In the genomic region with DNA sequence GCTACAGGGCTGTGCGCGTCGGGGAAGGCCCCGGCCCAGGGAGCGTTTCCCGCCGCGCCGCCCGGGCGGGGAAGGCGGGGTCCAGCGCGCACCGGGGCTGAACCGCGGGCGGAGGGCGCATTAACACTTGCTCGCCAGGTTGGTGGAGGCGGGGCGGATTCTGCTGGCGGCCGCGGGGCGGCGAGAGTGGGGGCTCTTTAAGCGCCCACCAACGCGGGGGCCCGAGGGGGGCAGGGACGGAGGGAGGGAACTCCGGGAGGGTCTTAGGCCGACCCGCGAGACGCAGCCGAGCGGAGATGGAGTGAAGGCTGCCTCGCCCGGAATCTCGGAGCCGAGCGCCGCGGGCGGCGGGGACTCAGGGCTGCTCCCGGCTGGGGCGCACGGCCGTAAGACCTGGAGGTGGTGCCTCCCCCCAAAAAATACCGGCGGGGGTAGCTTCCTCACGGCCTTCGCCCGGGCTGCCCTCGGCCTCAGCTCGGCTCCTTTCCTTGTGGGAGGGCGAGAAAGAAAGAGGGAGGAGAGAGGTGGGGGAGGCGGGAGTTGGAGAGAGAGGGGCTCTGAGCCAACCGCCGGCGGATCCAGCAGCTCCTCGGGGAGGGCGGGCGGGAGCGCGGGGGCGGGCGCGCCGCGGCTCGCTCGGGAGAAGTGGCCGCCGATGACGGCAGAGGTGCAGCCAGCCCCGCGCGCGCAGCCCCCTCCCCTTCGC, we compare ENCODE assay signal across 1 cellular context.
TF ChIP-seq lines count a peak whose summit lies in the region.

No MANE protein-coding gene starts in this region.

TF ChIP-seq in IMR-90, 13 proteins besides CTCF, POLR2A, EP300 and RAD21:
- 0 out of 2 replicates have a peak, but pooled peaks have one; percentile 10 for TF ChIP-seq BHLHE40 (IDR thresholded peaks at IDR 0.05; ENCODE audit: low read depth, low read length)
- TF ChIP-seq, protein P1, sequence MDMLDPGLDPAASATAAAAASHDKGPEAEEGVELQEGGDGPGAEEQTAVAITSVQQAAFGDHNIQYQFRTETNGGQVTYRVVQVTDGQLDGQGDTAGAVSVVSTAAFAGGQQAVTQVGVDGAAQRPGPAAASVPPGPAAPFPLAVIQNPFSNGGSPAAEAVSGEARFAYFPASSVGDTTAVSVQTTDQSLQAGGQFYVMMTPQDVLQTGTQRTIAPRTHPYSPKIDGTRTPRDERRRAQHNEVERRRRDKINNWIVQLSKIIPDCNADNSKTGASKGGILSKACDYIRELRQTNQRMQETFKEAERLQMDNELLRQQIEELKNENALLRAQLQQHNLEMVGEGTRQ (IDR thresholded peaks at IDR 0.05; ENCODE audit: low read depth, low read length): peak; percentile 1; the same call in 1 of the 2 replicates
- TF ChIP-seq FOS (IDR thresholded peaks at IDR 0.05; ENCODE audit: low read depth, low read length): no peak
- TF ChIP-seq SMC3 (IDR thresholded peaks at IDR 0.05; ENCODE audit: low read depth, low read length): peak; percentile 17; the same call in 1 of the 2 replicates
- 0 out of 2 replicates have a peak, but pooled peaks have one; percentile 4 for TF ChIP-seq NFE2L2 (IDR thresholded peaks at IDR 0.05; ENCODE audit: low read depth, low read length)
- peak; percentile 16; the same call in 1 of the 2 replicates for TF ChIP-seq CHD1 (IDR thresholded peaks at IDR 0.05; ENCODE audit: low read depth, low read length)
- no peak for TF ChIP-seq ELK1 (IDR thresholded peaks at IDR 0.05; ENCODE audit: borderline replicate concordance, low read depth, low read length)
- TF ChIP-seq MAZ (IDR thresholded peaks at IDR 0.05; ENCODE audit: borderline replicate concordance, low read depth, low read length): peak; percentile 82; the same call in 1 of the 2 replicates
- TF ChIP-seq MXI1 (IDR thresholded peaks at IDR 0.05; ENCODE audit: borderline replicate concordance, low read depth, low read length): 0 out of 2 replicates have a peak, but pooled peaks have one; percentile 12
